In the genomic region with DNA sequence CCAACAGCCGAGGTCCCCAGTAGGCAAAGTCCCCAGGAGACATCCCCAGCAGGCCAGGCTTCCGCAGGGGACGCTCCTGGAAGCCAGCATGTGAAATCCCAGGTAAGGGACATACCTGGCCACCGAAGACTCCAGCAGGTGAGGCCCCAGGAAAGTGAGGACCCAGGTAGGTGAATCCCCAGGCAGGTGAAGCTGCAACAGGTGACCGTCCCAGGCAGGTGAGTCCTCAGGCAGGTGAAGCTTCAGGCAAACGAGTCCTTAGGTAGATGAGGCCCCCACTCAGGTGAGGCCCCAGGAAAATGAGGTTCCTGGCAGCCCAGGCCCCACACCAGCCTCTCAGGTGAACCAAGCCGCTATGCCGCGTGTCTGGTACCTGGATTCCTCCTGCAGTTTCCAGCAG, we compare ENCODE assay signal across 28 cellular contexts. TPM values are rescaled to one million over a fixed set of nuclear protein-coding genes. Genes with fewer than 3 reads are reported as not detected.
"Had no signal": no experiment of that assay in that cellular context is flagged by ENCODE, and none has a peak within 500 bp of the region (broad histone marks: within the 10 kb centered on the region; RNA-seq: fewer than 3 reads in every experiment).

No MANE protein-coding gene starts in this region.

- H3K36me3 ChIP-seq: gastrocnemius medialis, heart right ventricle, left lung, lower lobe of right lung had no signal

- H3K4me3 ChIP-seq: coronary artery, dorsolateral prefrontal cortex, gastrocnemius medialis, heart right ventricle, left lung, lower lobe of right lung had no signal

- DNase-seq: dermis blood vessel endothelial cell; dorsolateral prefrontal cortex; effector CD4-positive, alpha-beta T cell; effector memory CD4-positive, alpha-beta T cell; esophagus squamous epithelium; foreskin fibroblast; foreskin melanocyte; gastrocnemius medialis; glutamatergic neuron; head of caudate nucleus; heart right ventricle; hippocampal formation; left cardiac atrium; left lung; left ventricle myocardium superior; lower lobe of right lung; mesendoderm; midbrain had no signal

- ATAC-seq: esophagus mucosa, gastrocnemius medialis, heart right ventricle, left cardiac atrium, left lung, left ventricle myocardium superior, lower lobe of right lung had no signal

- H3K27ac ChIP-seq: coronary artery, dorsolateral prefrontal cortex, esophagus squamous epithelium, gastrocnemius medialis, heart right ventricle, left lung, lower lobe of right lung had no signal

- H3K9me3 ChIP-seq: esophagus squamous epithelium, gastrocnemius medialis, heart right ventricle, left lung, lower lobe of right lung had no signal

- H3K4me1 ChIP-seq: gastrocnemius medialis had no signal

RNA-seq across cellular contexts. Expression of gene FUT6, which starts 8.3 kb away (rescaled TPM):
- total RNA-seq: dermis blood vessel endothelial cell, epithelial cell of proximal tubule, glomerular endothelial cell, heart right ventricle, left cardiac atrium, left ventricle myocardium superior, lung microvascular endothelial cell, mononuclear cell had no signal
- polyA plus RNA-seq: heart right ventricle, keratinocyte had no signal

RNA-seq across cellular contexts. Expression of gene FUT3, which starts 20.1 kb away (rescaled TPM):
- total RNA-seq: dermis blood vessel endothelial cell, glomerular endothelial cell, heart right ventricle, left cardiac atrium, left ventricle myocardium superior, lung microvascular endothelial cell had no signal

RNA-seq across cellular contexts. Expression of gene NRTN, which starts 26.3 kb away (rescaled TPM):
- total RNA-seq: gastrocnemius medialis, glomerular endothelial cell had no signal
- polyA plus RNA-seq: keratinocyte had no signal

RNA-seq across cellular contexts. Expression of gene FUT5, which starts 39.2 kb away (rescaled TPM):
- total RNA-seq: dermis blood vessel endothelial cell, epithelial cell of proximal tubule, esophagus mucosa, esophagus squamous epithelium, gastrocnemius medialis, glomerular endothelial cell, kidney epithelial cell, left cardiac atrium, left lung, left ventricle myocardium superior, lower leg skin, lower lobe of right lung, lung microvascular endothelial cell, mucosa of gallbladder had no signal
- polyA plus RNA-seq: heart right ventricle, keratinocyte had no signal
